1 cellular context compared by ENCODE assay signal in genomic region chr17:16488572-16488997, GRCh38.
TF ChIP-seq lines count a peak whose summit lies in the region.

No MANE protein-coding gene starts in this region.

TF ChIP-seq in endothelial cell of umbilical vein, 7 proteins besides CTCF, POLR2A, EP300 and RAD21:
- no peak for TF ChIP-seq MYC (IDR thresholded peaks at IDR 0.05; ENCODE audit: low read depth, low read length)
- TF ChIP-seq GATA2 (IDR thresholded peaks at IDR 0.05; ENCODE audit: insufficient read depth, insufficient read length, low read depth, low read length) = peak; percentile 30
